Comparison of ENCODE assay signal across 22 cellular contexts in genomic region chr14:57400556-57401494, GRCh38. TPM values are rescaled to one million over a fixed set of nuclear protein-coding genes. Genes with fewer than 3 reads are reported as not detected.
DNase-seq lines count a peak whose midpoint lies in the region; ATAC-seq, FAIRE-seq and TF ChIP-seq lines count a peak whose summit lies in the region.
"Had no signal": no experiment of that assay in that cellular context is flagged by ENCODE, and none has a peak within 500 bp of the region (broad histone marks: within the 10 kb centered on the region; RNA-seq: fewer than 3 reads in every experiment).

No MANE protein-coding gene starts in this region.

- POLR2A ChIA-PET in HepG2 (lab: Yijun Ruan, JAX) = interaction anchor here (1.1 kb wide), 1 partner anchor 10 kb away, joined by 4 read pairs; no protein-coding TSS in a partner anchor

- H3K27ac Mint-ChIP-seq in T-helper 17 cell (peak overlapping the region; percentile 75), endothelial cell (ENCODE audit: unreplicated experiment) (peak overlapping the region; percentile 36)
- H3K27ac Mint-ChIP-seq: GM23338 had no signal

- no peak overlapping the region for H3K4me2 ChIP-seq in HepG2 (ENCODE audit: low read depth, low read length)
- H3K4me2 ChIP-seq: BLaER1, GM23338 had no signal

- WGBS in HepG2 (ENCODE audit: low lambda C conversion rate) = 99% methylated on average over 4 of the region's 4 CpGs
- WGBS in right lobe of liver (ENCODE audit: insufficient coverage, low coverage, low lambda C conversion rate, missing lambda C conversion rate) = 78% methylated on average over 4 of the region's 4 CpGs

- no peak for TF ChIP-seq CTCF in HepG2 (CRISPR knock-in tag; IDR thresholded peaks at IDR 0.05)
- no peak for TF ChIP-seq CTCF in right lobe of liver (IDR thresholded peaks at IDR 0.05)
- TF ChIP-seq CTCF in endothelial cell (IDR thresholded peaks at IDR 0.05; ENCODE audit: unreplicated experiment) = no peak

- DNase-seq in HepG2 (ENCODE audit: low spot score) (no peak), right lobe of liver (no peak), T-helper 17 cell (no peak), endothelial cell (ENCODE audit: low spot score) (no peak), NCI-H69 (lab: John Stamatoyannopoulos, UW) (no peak), substantia nigra (lab: John Stamatoyannopoulos, UW) (no peak)
- DNase-seq: 8988T; Caco-2; CD8-positive, alpha-beta T cell; HCEC 1CT; KBM-7; MM.1S; NCI-H2029; NCI-H2227 treated with DMSO at 0.1 percent for 48 hours; NCI-H526 treated with DMSO at 0.1 percent for 48 hours; Right ventricle myocardium superior; RPMI8226 had no signal

- no peak for FAIRE-seq in HepG2 (lab: Jason Lieb, UNC)

- no peak for TF ChIP-seq RAD21 in HepG2 (CRISPR knock-in tag; IDR thresholded peaks at IDR 0.05)

- BruUV-seq in HepG2 (replicated peaks; lab: Mats Ljungman, UMichigan) = no TSS peak

- H3K9ac ChIP-seq in HepG2 (ENCODE audit: insufficient read depth, low read depth, low read length) = no peak overlapping the region
- H3K9ac ChIP-seq: BLaER1 had no signal

- H3K4me3 ChIP-seq in HepG2 (replicated peaks in 1 of 3; ENCODE audit: insufficient read depth in 1 of 3, low read depth in 2 of 3, low read length in 3 of 3) (no peak overlapping the region), right lobe of liver (no peak overlapping the region)
- H3K4me3 ChIP-seq: BLaER1, GM23338, SJSA1 had no signal

- TF ChIP-seq EP300 in HepG2 (IDR thresholded peaks at IDR 0.05; ENCODE audit: low read depth in 2 of 2, low read length in 2 of 2) = no peak
- TF ChIP-seq EP300 in HepG2 (CRISPR knock-in tag; IDR thresholded peaks at IDR 0.05; ENCODE audit: borderline replicate concordance) = no peak

- intact Hi-C loops in HepG2 (cut with micrococcal nuclease; ENCODE audit: unreplicated experiment) (no loop called here), right lobe of liver (cut with DNase I) (no loop called here)

- H3K9me3 ChIP-seq in HepG2 (ENCODE audit: low read length) (no peaks in the 10 kb centered on the region), right lobe of liver (no peaks in the 10 kb centered on the region), T-helper 17 cell (ENCODE audit: control insufficient read depth, low read length, poor library complexity, severe bottlenecking) (no peaks in the 10 kb centered on the region)
- H3K9me3 ChIP-seq: BLaER1, Caco-2, SJSA1 had no signal

- in situ Hi-C loops in HepG2 (cut with HindIII; ENCODE audit: extremely low pct_ligation_motif_present, low pct_unique_long_range_greater_than_20kb) = no loop called here

- H3K36me3 ChIP-seq in HepG2 (replicated peaks in 1 of 2; ENCODE audit: control insufficient read depth in 1 of 2, insufficient read depth in 2 of 2, low read length in 2 of 2) = peaks cover 2 to 11% of the 10 kb centered on the region in 2 experiments; a peak in 4 of 5 replicates
- H3K36me3 ChIP-seq in right lobe of liver = peaks cover 0 to 10% (median 0%) of the 10 kb centered on the region in 4 donors

- no peak overlapping the region for H2AFZ ChIP-seq in HepG2 (ENCODE audit: low read length)
- H2AFZ ChIP-seq: GM23338 had no signal

- TF ChIP-seq POLR2A in HepG2 (IDR thresholded peaks at IDR 0.05; ENCODE audit: insufficient read depth in 1 of 2, low read depth in 2 of 2, low read length in 2 of 2) (no peak), right lobe of liver (IDR thresholded peaks at IDR 0.05) (no peak)

- H3K36me3 Mint-ChIP-seq in T-helper 17 cell (ENCODE audit: low read depth) = peaks cover 6% of the 10 kb centered on the region
- peaks cover 25% of the 10 kb centered on the region for H3K36me3 Mint-ChIP-seq in endothelial cell (ENCODE audit: low read depth, unreplicated experiment)

- H3K9me3 Mint-ChIP-seq in endothelial cell (ENCODE audit: unreplicated experiment) = no peaks in the 10 kb centered on the region
- H3K9me3 Mint-ChIP-seq: CD8-positive, alpha-beta T cell; GM23338 had no signal

- H3K27me3 ChIP-seq in HepG2 (ENCODE audit: control insufficient read depth in 1 of 2, insufficient read depth in 2 of 2, low read length in 2 of 2) (no peaks in the 10 kb centered on the region), right lobe of liver (no peaks in the 10 kb centered on the region)
- H3K27me3 ChIP-seq: BLaER1, SJSA1 had no signal

- peaks cover 27% of the 10 kb centered on the region for H3K4me1 Mint-ChIP-seq in T-helper 17 cell
- H3K4me1 Mint-ChIP-seq in endothelial cell (ENCODE audit: unreplicated experiment) = peaks cover 10% of the 10 kb centered on the region
- H3K4me1 Mint-ChIP-seq: GM23338 had no signal

- H3K4me3 Mint-ChIP-seq in T-helper 17 cell = no peak overlapping the region
- H3K4me3 Mint-ChIP-seq in endothelial cell (ENCODE audit: unreplicated experiment) = no peak overlapping the region
- H3K4me3 Mint-ChIP-seq: CD8-positive, alpha-beta T cell; GM23338 had no signal

- H3K79me2 ChIP-seq in HepG2 (ENCODE audit: insufficient read depth, low read length) = no peaks in the 10 kb centered on the region

- CTCF ChIA-PET in HepG2 (lab: Yijun Ruan, JAX; ENCODE audit: low intra/inter-chr PET ratio, low total read pairs) = no interaction called here

- ATAC-seq in HepG2 (no peak), right lobe of liver (no peak), T-helper 17 cell (no peak), HG03469 (IDR thresholded peaks at IDR 0.05; ENCODE audit: unreplicated experiment) (no peak), GM19324 (IDR thresholded peaks at IDR 0.05; ENCODE audit: low FRiP score, unreplicated experiment) (no peak)
- ATAC-seq: CD8-positive, alpha-beta T cell; GM23338 had no signal

- H3K4me1 ChIP-seq in HepG2 (ENCODE audit: insufficient read depth, low read length) = peaks cover 7% of the 10 kb centered on the region; the same call in 1 of the 2 replicates
- peaks cover 0 to 16% (median 6%) of the 10 kb centered on the region in 4 donors for H3K4me1 ChIP-seq in right lobe of liver
- H3K4me1 ChIP-seq: BLaER1 had no signal

- H4K20me1 ChIP-seq in HepG2 (ENCODE audit: insufficient read depth, low read length) = no peaks in the 10 kb centered on the region

- no peaks in the 10 kb centered on the region for H3K27me3 Mint-ChIP-seq in T-helper 17 cell
- no peaks in the 10 kb centered on the region for H3K27me3 Mint-ChIP-seq in endothelial cell (ENCODE audit: unreplicated experiment)

- no peak overlapping the region for H3K27ac ChIP-seq in HepG2 (ENCODE audit: extremely low read length, insufficient read depth, low read length)
- no peak overlapping the region for H3K27ac ChIP-seq in right lobe of liver
- no peak overlapping the region for H3K27ac ChIP-seq in substantia nigra (ENCODE audit: low read depth, low read length, poor library complexity, severe bottlenecking)
- H3K27ac ChIP-seq: BLaER1, SJSA1 had no signal

TF ChIP-seq in HepG2, 621 proteins besides CTCF, POLR2A, EP300 and RAD21:
- peak; percentile 60; the same call in 1 of the 2 replicates for TF ChIP-seq ZNF121 (CRISPR knock-in tag; IDR thresholded peaks at IDR 0.05)
- TF ChIP-seq MAFF (IDR thresholded peaks at IDR 0.05; ENCODE audit: low read depth, low read length) = peak; percentile 89
- TF ChIP-seq MAFK (conservative IDR thresholded peaks at IDR 0.05 in 1 of 2, IDR thresholded peaks at IDR 0.05 in 1 of 2; ENCODE audit: low read length in 2 of 2) = peak; percentile 86 to 92
- no peak for TF ChIP-seq MLXIP (CRISPR knock-in tag; IDR thresholded peaks at IDR 0.05; ENCODE audit: borderline replicate concordance)

RNA-seq across cellular contexts. Expression of gene NAA30, which starts 10.4 kb away (rescaled TPM):
- total RNA-seq in HepG2 (2016; rRNA removed; fragmentation: Illumina TruSeq; extraction: Trizol) (18.4 and 21.6 TPM in 2 replicates), right lobe of liver (10 to 100 TPM; 10.5 to 17.1 (median 13.5) TPM), T-helper 17 cell (10 to 100 TPM; 19.6 to 22.2 TPM), endothelial cell (ENCODE audit: unreplicated experiment) (45.7 TPM)
- 0.97 and 1.5 TPM in 2 replicates for total RNA-seq in HepG2 (2016; cell fraction: cytosol; rRNA removed; fragmentation: Illumina TruSeq; extraction: Trizol; ENCODE audit: low read depth)
- total RNA-seq in HepG2 (2016; cell fraction: insoluble cytoplasmic fraction; rRNA removed; fragmentation: Illumina TruSeq; extraction: Trizol) = 16.9 and 22.2 TPM in 2 replicates
- 7.4 and 7.8 TPM in 2 replicates for total RNA-seq in HepG2 (2016; cell fraction: membrane; rRNA removed; fragmentation: Illumina TruSeq; extraction: Trizol)
- 11.2 and 12.6 TPM in 2 replicates for total RNA-seq in HepG2 (2016; cell fraction: nucleus; rRNA removed; fragmentation: Illumina TruSeq; extraction: Trizol)
- polyA plus RNA-seq in HepG2 (2011; rRNA removed) = 9.2 and 10.8 TPM in 2 replicates
- polyA plus RNA-seq in HepG2 (2011; cell fraction: cytosol; rRNA removed) = 2.0 and 3.9 TPM in 2 replicates
- 2.3 and 3.4 TPM in 2 replicates for polyA plus RNA-seq in HepG2 (2011; cell fraction: nucleus; rRNA removed)
- polyA plus RNA-seq in HepG2 (2012) = 9.0 and 11.6 TPM in 2 replicates
- 0.99 and 1.0 TPM in 2 replicates for polyA plus RNA-seq in HepG2 (2016; cell fraction: cytosol; fragmentation: Illumina TruSeq; extraction: Trizol; ENCODE audit: low read depth)
- polyA plus RNA-seq in HepG2 (2016; cell fraction: insoluble cytoplasmic fraction; fragmentation: Illumina TruSeq; extraction: Trizol; ENCODE audit: low read depth) = 18.9 and 19.3 TPM in 2 replicates
- polyA plus RNA-seq in HepG2 (2016; cell fraction: membrane; fragmentation: Illumina TruSeq; extraction: Trizol; ENCODE audit: low read depth) = 4.0 and 5.6 TPM in 2 replicates
- 11.5 and 13.2 TPM in 2 replicates for polyA plus RNA-seq in HepG2 (2016; cell fraction: nucleus; fragmentation: Illumina TruSeq; extraction: Trizol; ENCODE audit: insufficient read depth, low read depth)
- polyA minus RNA-seq in HepG2 (2011; rRNA and poly(A)+ RNA removed; ENCODE audit: low replicate concordance) = 6.2 and 11.6 TPM in 2 replicates
- polyA minus RNA-seq in HepG2 (2011; cell fraction: cytosol; rRNA and poly(A)+ RNA removed) = 6.9 and 11.0 TPM in 2 replicates
- polyA minus RNA-seq in HepG2 (2011; cell fraction: nucleus; rRNA and poly(A)+ RNA removed) = 13.4 and 21.5 TPM in 2 replicates
